ENCODE assay signal across 8 cellular contexts in the genomic region with DNA sequence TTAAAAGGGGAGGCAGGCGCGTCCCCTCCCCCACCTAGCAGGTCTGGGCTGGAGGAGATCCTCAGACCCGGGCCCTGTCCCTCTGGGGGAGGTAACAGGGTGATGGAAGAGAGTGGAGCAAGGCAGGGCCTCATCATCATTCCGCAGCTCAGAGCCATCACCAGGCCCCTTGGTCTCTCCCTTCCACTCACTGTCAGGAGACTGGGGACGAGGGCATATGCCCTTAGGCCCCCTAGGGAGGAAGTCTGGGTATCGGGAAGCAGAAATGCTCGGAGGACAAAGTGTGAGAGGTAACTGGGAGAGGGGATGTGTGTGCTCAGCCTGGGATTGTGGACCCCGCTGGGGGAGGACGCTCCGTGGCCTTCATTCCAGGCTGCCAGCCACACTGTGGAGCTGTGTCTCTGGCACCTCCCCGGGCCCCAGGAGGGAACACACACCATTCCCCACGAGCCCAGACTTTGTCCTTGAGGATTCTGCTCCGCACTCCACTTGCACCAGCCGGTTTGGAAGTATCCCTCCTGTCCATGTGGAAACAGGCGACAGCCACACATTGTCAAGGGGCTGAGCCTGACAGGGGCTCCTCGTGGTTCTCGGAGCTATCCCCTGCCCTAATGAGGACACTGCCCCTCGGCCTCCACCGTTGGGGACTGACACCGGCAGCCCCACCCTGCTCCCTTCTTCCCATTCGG. TPM values are rescaled to one million over a fixed set of nuclear protein-coding genes. Genes with fewer than 3 reads are reported as not detected.
DNase-seq lines count a peak whose midpoint lies in the region; ATAC-seq, FAIRE-seq and TF ChIP-seq lines count a peak whose summit lies in the region.

No MANE protein-coding gene starts in this region.

- H3K36me3 ChIP-seq in GM12878 (ENCODE audit: control insufficient read depth in 2 of 2, insufficient read depth in 2 of 2, low read length in 1 of 2): peaks cover 0 to 5% of the 10 kb centered on the region in 2 experiments
- peaks cover 0 to 20% (median 10%) of the 10 kb centered on the region in 4 donors for H3K36me3 ChIP-seq in transverse colon

- peak overlapping the region; percentile 40; the same call in 1 of the 2 replicates for H3K9ac ChIP-seq in GM12878 (ENCODE audit: control insufficient read depth, insufficient read depth, low read length)

- H3K4me1 ChIP-seq in GM12878 (ENCODE audit: control insufficient read depth, insufficient read depth, low read length): peaks cover 4% of the 10 kb centered on the region
- H3K4me1 ChIP-seq in transverse colon: peaks cover 4 to 17% (median 14%) of the 10 kb centered on the region in 4 donors

- RAD21 ChIA-PET in GM12878 (lab: Charles Lee; ENCODE audit: unreplicated experiment): no interaction called here

- H2AFZ ChIP-seq in GM12878 (ENCODE audit: control insufficient read depth, low read depth, low read length): peak overlapping the region; percentile 54; the same call in 1 of the 2 replicates

- H3K79me2 ChIP-seq in GM12878 (ENCODE audit: control insufficient read depth, insufficient read depth, low read length): no peaks in the 10 kb centered on the region

- H3K9me3 ChIP-seq in AG04450 (ENCODE audit: control insufficient read depth, insufficient read depth, low read length) (no peaks in the 10 kb centered on the region), GM12878 (replicated peaks; ENCODE audit: control insufficient read depth, insufficient read depth, low read length) (no peaks in the 10 kb centered on the region), transverse colon (no peaks in the 10 kb centered on the region)

- no peak for TF ChIP-seq POLR2A in GM12878 (IDR thresholded peaks at IDR 0.05; ENCODE audit: low read depth, low read length)
- no peak for TF ChIP-seq POLR2A in transverse colon (IDR thresholded peaks at IDR 0.05)

- POLR2A ChIA-PET in AG04450 (lab: Yijun Ruan, JAX): no interaction called here
- POLR2A ChIA-PET in GM12878 (lab: Charles Lee): interaction anchor here (1.9 kb wide), 1 partner anchor 10 kb away, joined by 9 read pairs; no protein-coding TSS in a partner anchor

- H3K4me3 ChIP-seq in AG04450 (ENCODE audit: low read depth, low read length): peak overlapping the region; percentile 74
- peak overlapping the region; percentile 54 for H3K4me3 ChIP-seq in HFF-Myc (replicated peaks; ENCODE audit: low read depth, low read length)
- peak overlapping the region; percentile 67 for H3K4me3 ChIP-seq in GM12878
- H3K4me3 ChIP-seq in transverse colon: peak overlapping the region; percentile 32 to 54 (median 40)

- SMC1A ChIA-PET in GM12878 (lab: Charles Lee; ENCODE audit: uncharacterized antibody, unreplicated experiment): interaction anchor here (1.0 to 1.6 kb wide), 2 partner anchors 10 to 159 kb away, joined by 3 to 6 read pairs; no protein-coding TSS in a partner anchor

- in situ Hi-C loops in GM12878 (cut with MboI) (no loop called here), transverse colon (cut with MboI; ENCODE audit: low pct_ligation_motif_present in 1 of 4, low pct_unique_long_range_greater_than_20kb in 1 of 4, low sequenced_read_pairs in 3 of 4) (no loop called here)

- DNase-seq in AG04450 (ENCODE audit: low read depth, low spot score) (no peak), HFF-Myc (ENCODE audit: extremely low read depth, low read depth) (no peak), GM12878 (ENCODE audit: low read depth, low spot score) (no peak), transverse colon (no peak), HT-29 (ENCODE audit: low spot score) (no peak)
- no peak for DNase-seq in stimulated activated CD8-positive, alpha-beta memory T cell treated with anti-CD3 and anti-CD28 coated beads, Interleukin-4, amount 100 ng/mL, for 48 hours

- TF ChIP-seq RAD21 in GM12878 (IDR thresholded peaks at IDR 0.05; ENCODE audit: insufficient read depth, low read depth, low read length): no peak

- H4K20me1 ChIP-seq in GM12878 (ENCODE audit: control insufficient read depth, insufficient read depth): no peaks in the 10 kb centered on the region; the same call in 1 of the 2 replicates

- CTCF ChIA-PET in AG04450 (lab: Charles Lee) (interaction anchor here (3.5 kb wide), 1 partner anchor 10 kb away, joined by 23 read pairs; no protein-coding TSS in a partner anchor), GM12878 (lab: Yijun Ruan, JAX) (no interaction called here)

- peak overlapping the region; percentile 87 for H3K4me2 ChIP-seq in GM12878 (ENCODE audit: control insufficient read depth, insufficient read depth)

- intact Hi-C loops in GM12878 (cut with micrococcal nuclease; ENCODE audit: unreplicated experiment): no loop called here
- intact Hi-C loops in transverse colon (cut with DNase I; ENCODE audit: low total_unique reads): no loop called here

- 62% methylated on average over 20 of the region's 21 CpGs for WGBS in GM12878 (ENCODE audit: insufficient coverage, insufficient replicate concordance, low lambda C conversion rate, missing lambda C conversion rate)
- WGBS in transverse colon (ENCODE audit: low coverage in 1 of 2), 2 donors: 22 to 51% methylated on average over 7 to 20 of the region's 21 CpGs

- no TSS peak for BruUV-seq in GM12878 (replicated peaks; lab: Mats Ljungman, UMichigan)

- H3K27me3 ChIP-seq in AG04450 (ENCODE audit: control insufficient read depth, insufficient read depth, low read length) (no peaks in the 10 kb centered on the region), GM12878 (replicated peaks in 1 of 2; ENCODE audit: control insufficient read depth in 2 of 2, insufficient read depth in 2 of 2, low read length in 1 of 2) (no peaks in the 10 kb centered on the region), layer of hippocampus (ENCODE audit: control insufficient read depth, insufficient read depth, low read length) (no peaks in the 10 kb centered on the region), transverse colon (peaks cover 13% of the 10 kb centered on the region)

- no peak for FAIRE-seq in GM12878 (lab: Jason Lieb, UNC)

- ATAC-seq in GM12878 (peak; percentile 29), GM21717 (IDR thresholded peaks at IDR 0.05; ENCODE audit: unreplicated experiment) (no peak)

- no peak for TF ChIP-seq EP300 in GM12878 (IDR thresholded peaks at IDR 0.05; ENCODE audit: borderline replicate concordance in 1 of 2, control insufficient read depth in 1 of 2, low read depth in 2 of 2, low read length in 2 of 2)
- no peak for TF ChIP-seq EP300 in transverse colon (IDR thresholded peaks at IDR 0.05; ENCODE audit: low read depth)

- H3K27ac ChIP-seq in AG04450 (ENCODE audit: low read depth, low read length) (no peak overlapping the region), GM12878 (ENCODE audit: control insufficient read depth, insufficient read depth) (no peak overlapping the region), layer of hippocampus (ENCODE audit: low read depth, low read length) (peak overlapping the region; percentile 52), transverse colon (peak overlapping the region; percentile 12 to 75 (median 64))

- TF ChIP-seq CTCF in AG04450 (IDR thresholded peaks at IDR 0.05; ENCODE audit: low read depth, low read length): no peak
- no peak for TF ChIP-seq CTCF in HFF-Myc (IDR thresholded peaks at IDR 0.05; ENCODE audit: low read depth, low read length, missing control alignments)
- TF ChIP-seq CTCF in GM12878 (IDR thresholded peaks at IDR 0.05 in 2 of 3, conservative IDR thresholded peaks at IDR 0.05 in 1 of 3; ENCODE audit: control insufficient read depth in 2 of 3, extremely low read depth in 1 of 3, insufficient read depth in 1 of 3, low read depth in 3 of 3, low read length in 3 of 3): no peak
- no peak for TF ChIP-seq CTCF in transverse colon (IDR thresholded peaks at IDR 0.05)

RNA-seq across cellular contexts. Expression of a gene that starts 0.8 kb away (rescaled TPM):
- polyA plus RNA-seq in AG04450 (2011; rRNA removed) (24.7 and 36.9 TPM in 2 replicates), GM12878 (2011; rRNA removed) (1.2 and 2.3 TPM in 2 replicates), GM12878 (2014; fragmentation: Illumina TruSeq; extraction: Trizol) (0.59 and 1.6 TPM in 2 replicates), GM12878 (2014; fragmentation: Nextera tagmentation; extraction: Ambion mirVana) (under 1 TPM; 0.10 to 0.13 TPM), GM12878 (2014; rRNA removed) (1.4 and 2.2 TPM in 2 replicates), GM12878 (2016; fragmentation: Nextera tagmentation; extraction: Ambion mirVana) (1 to 10 TPM; 2.2 to 2.4 TPM)
- polyA minus RNA-seq in AG04450 (2011; rRNA and poly(A)+ RNA removed): 39.7 and 40.2 TPM in 2 replicates
- total RNA-seq in GM12878 (2013; cell fraction: nucleolus; rRNA removed): 1.2 and 3.8 TPM in 2 replicates
- total RNA-seq in GM12878 (2014; rRNA removed) (1.9 TPM in 2 replicates), GM12878 (2014; rRNA removed; fragmentation: Illumina TruSeq; extraction: Trizol) (1.2 and 1.4 TPM in 2 replicates), GM12878 (2021) (2.5 and 3.1 TPM in 2 replicates), transverse colon (1 to 10 TPM; 2.9 to 6.4 (median 4.8) TPM)
- polyA plus RNA-seq in GM12878 (2011; ENCODE audit: low read depth): 0.71 TPM
- 2.4 and 2.5 TPM in 2 replicates for polyA plus RNA-seq in GM12878 (2011; cell fraction: cytosol; rRNA removed)
- polyA plus RNA-seq in GM12878 (2011; cell fraction: nucleus; rRNA removed): 2.3 and 2.9 TPM in 2 replicates
- 2.5 and 3.3 TPM in 2 replicates for polyA plus RNA-seq in GM12878 (2012)
- polyA minus RNA-seq in GM12878 (2011; rRNA and poly(A)+ RNA removed): 1.2 and 2.7 TPM in 2 replicates
- 0.83 and 1.1 TPM in 2 replicates for polyA minus RNA-seq in GM12878 (2011; cell fraction: cytosol; rRNA and poly(A)+ RNA removed)
- polyA minus RNA-seq in GM12878 (2011; cell fraction: nucleus; rRNA and poly(A)+ RNA removed): 0.60 and 0.67 TPM in 2 replicates
- total RNA-seq in HT-29 (2014; rRNA removed; shearing (Covaris generic)): 0.03 and 0.05 TPM in 2 replicates

RNA-seq across cellular contexts. Expression of a gene that starts 25.6 kb away (rescaled TPM):
- polyA plus RNA-seq in AG04450 (2011; rRNA removed) (17.0 and 24.5 TPM in 2 replicates), GM12878 (2011; rRNA removed) (2.2 and 2.3 TPM in 2 replicates), GM12878 (2014; fragmentation: Illumina TruSeq; extraction: Trizol) (4.3 and 5.7 TPM in 2 replicates), GM12878 (2014; fragmentation: Nextera tagmentation; extraction: Ambion mirVana) (1 to 10 TPM; 1.7 to 2.8 TPM), GM12878 (2014; rRNA removed) (4.6 and 5.5 TPM in 2 replicates), GM12878 (2016; fragmentation: Nextera tagmentation; extraction: Ambion mirVana) (1 to 10 TPM; 1.6 to 3.1 TPM)
- polyA minus RNA-seq in AG04450 (2011; rRNA and poly(A)+ RNA removed): 32.1 and 36.9 TPM in 2 replicates
- 9.0 and 10.5 TPM in 2 replicates for total RNA-seq in GM12878 (2013; cell fraction: nucleolus; rRNA removed)
- total RNA-seq in GM12878 (2014; rRNA removed) (0.82 and 1.1 TPM in 2 replicates), GM12878 (2014; rRNA removed; fragmentation: Illumina TruSeq; extraction: Trizol) (0.89 and 0.92 TPM in 2 replicates), GM12878 (2021) (7.3 and 9.0 TPM in 2 replicates), transverse colon (10 to 100 TPM; 56.0 to 69.9 (median 65.0) TPM)
- polyA plus RNA-seq in GM12878 (2011; ENCODE audit: low read depth): 4.2 TPM
- polyA plus RNA-seq in GM12878 (2011; cell fraction: cytosol; rRNA removed): 2.8 and 5.1 TPM in 2 replicates
- polyA plus RNA-seq in GM12878 (2011; cell fraction: nucleus; rRNA removed): 21.2 and 21.5 TPM in 2 replicates
- polyA plus RNA-seq in GM12878 (2012): 8.5 and 17.1 TPM in 2 replicates
- 3.7 and 8.6 TPM in 2 replicates for polyA minus RNA-seq in GM12878 (2011; rRNA and poly(A)+ RNA removed)
- 8.8 and 11.9 TPM in 2 replicates for polyA minus RNA-seq in GM12878 (2011; cell fraction: cytosol; rRNA and poly(A)+ RNA removed)
- polyA minus RNA-seq in GM12878 (2011; cell fraction: nucleus; rRNA and poly(A)+ RNA removed): 13.2 and 20.7 TPM in 2 replicates
- 20.1 and 27.8 TPM in 2 replicates for total RNA-seq in HT-29 (2014; rRNA removed; shearing (Covaris generic))

Comparison
In these comparisons a context has a peak if more than half of its experiments do, and no peak if none do; other contexts are left out.
1. H3K27ac ChIP-seq: peak in layer of hippocampus (single experiment) and transverse colon (4 of 4); none in AG04450 (single experiment) and GM12878 (single experiment).
2. Peak in every context shown above with its lines, with median percentiles within 50 percentile points of each other: H3K4me3 ChIP-seq.